Comparison of ENCODE assay signal across 8 cellular contexts in genomic region chr1:61083799-61084385, GRCh38. TPM values are rescaled to one million over a fixed set of nuclear protein-coding genes. Genes with fewer than 3 reads are reported as not detected.
A peak's percentile ranks its signal among the peaks of the same experiment; 100 is the strongest.
DNase-seq lines count a peak whose midpoint lies in the region; ATAC-seq and TF ChIP-seq lines count a peak whose summit lies in the region.

No MANE protein-coding gene starts in this region.

- no peak for TF ChIP-seq EP300 in upper lobe of left lung (IDR thresholded peaks at IDR 0.05)

- H3K4me3 ChIP-seq in breast epithelium (peak overlapping the region; percentile 91 to 98 (median 94)), upper lobe of left lung (peak overlapping the region; percentile 60 to 93 (median 69))

- H3K27me3 ChIP-seq in breast epithelium, result no peaks in the 10 kb centered on the region
- no peaks in the 10 kb centered on the region for H3K27me3 ChIP-seq in upper lobe of left lung

- H3K9me3 Mint-ChIP-seq in activated naive CD4-positive, alpha-beta T cell treated with anti-CD3 and anti-CD28 coated beads, Interleukin-2, amount 10 ng/mL, durations not matched to agents 7 days and 5 days, result no peaks in the 10 kb centered on the region
- H3K9me3 Mint-ChIP-seq in activated naive CD4-positive, alpha-beta T cell treated with anti-CD3 and anti-CD28 coated beads, Interleukin-2, amount 50 U/mL, for 72 hours, result no peaks in the 10 kb centered on the region

- no peak for DNase-seq in activated naive CD4-positive, alpha-beta T cell treated with anti-CD3 and anti-CD28 coated beads, Interleukin-2, amount 10 ng/mL, durations not matched to agents 7 days and 5 days
- no peak for DNase-seq in activated naive CD4-positive, alpha-beta T cell treated with anti-CD3 and anti-CD28 coated beads, Interleukin-2, amount 50 U/mL, for 72 hours (ENCODE audit: low spot score in 2 of 2)
- DNase-seq in breast epithelium (ENCODE audit: low spot score in 2 of 2) (no peak), lung microvascular endothelial cell (ENCODE audit: low read depth in 2 of 2) (peak; percentile 41 to 45), upper lobe of left lung (no peak), GM10248 (ENCODE audit: extremely low spot score) (no peak)

- H3K4me3 Mint-ChIP-seq in activated naive CD4-positive, alpha-beta T cell treated with anti-CD3 and anti-CD28 coated beads, Interleukin-2, amount 10 ng/mL, durations not matched to agents 7 days and 5 days, result peak overlapping the region; percentile 80

- TF ChIP-seq CTCF in breast epithelium (IDR thresholded peaks at IDR 0.05) (no peak), upper lobe of left lung (IDR thresholded peaks at IDR 0.05) (no peak), GM10248 (IDR thresholded peaks at IDR 0.05; ENCODE audit: control extremely low read depth, extremely low read depth, low read depth, missing control alignments) (no peak)

- H3K27me3 Mint-ChIP-seq in activated naive CD4-positive, alpha-beta T cell treated with anti-CD3 and anti-CD28 coated beads, Interleukin-2, amount 10 ng/mL, durations not matched to agents 7 days and 5 days, result peaks cover 50% of the 10 kb centered on the region

- CTCF ChIA-PET in activated naive CD4-positive, alpha-beta T cell treated with anti-CD3 and anti-CD28 coated beads, Interleukin-2, amount 10 ng/mL, durations not matched to agents 7 days and 5 days (lab: Charles Lee), result no interaction called here
- CTCF ChIA-PET in GM10248 (lab: Yijun Ruan, JAX), result no interaction called here

- WGBS in upper lobe of left lung, 2 donors, result 16 to 17% methylated on average over 13 of the region's 19 CpGs

- H3K9me3 ChIP-seq in breast epithelium, result no peaks in the 10 kb centered on the region
- H3K9me3 ChIP-seq in upper lobe of left lung, result no peaks in the 10 kb centered on the region

- POLR2A ChIA-PET in GM10248 (lab: Yijun Ruan, JAX), result no interaction called here

- peaks cover 31% of the 10 kb centered on the region for H3K4me1 Mint-ChIP-seq in activated naive CD4-positive, alpha-beta T cell treated with anti-CD3 and anti-CD28 coated beads, Interleukin-2, amount 10 ng/mL, durations not matched to agents 7 days and 5 days

- H3K36me3 Mint-ChIP-seq in activated naive CD4-positive, alpha-beta T cell treated with anti-CD3 and anti-CD28 coated beads, Interleukin-2, amount 10 ng/mL, durations not matched to agents 7 days and 5 days, result peaks cover 2% of the 10 kb centered on the region
- H3K36me3 Mint-ChIP-seq in activated naive CD4-positive, alpha-beta T cell treated with anti-CD3 and anti-CD28 coated beads, Interleukin-2, amount 50 U/mL, for 72 hours, result peaks cover 0 to 7% of the 10 kb centered on the region in 2 donors

- H3K36me3 ChIP-seq in breast epithelium (no peaks in the 10 kb centered on the region), upper lobe of left lung (peaks cover 0 to 8% (median 7%) of the 10 kb centered on the region in 4 donors)

- no peak for ATAC-seq in activated naive CD4-positive, alpha-beta T cell treated with anti-CD3 and anti-CD28 coated beads, Interleukin-2, amount 50 U/mL, for 72 hours
- ATAC-seq in upper lobe of left lung (ENCODE audit: low FRiP score in 2 of 2), result no peak
- no peak for ATAC-seq in HG02840 (IDR thresholded peaks at IDR 0.05; ENCODE audit: low FRiP score, unreplicated experiment)
- no peak for ATAC-seq in GM18517 (IDR thresholded peaks at IDR 0.05; ENCODE audit: unreplicated experiment)

- H3K4me1 ChIP-seq in breast epithelium (peaks cover 2 to 10% of the 10 kb centered on the region in 2 donors), upper lobe of left lung (peaks cover 32 to 51% (median 36%) of the 10 kb centered on the region in 4 donors)

- intact Hi-C loops in breast epithelium (cut with DNase I; ENCODE audit: low total_unique reads), result no loop called here

- H3K27ac Mint-ChIP-seq in activated naive CD4-positive, alpha-beta T cell treated with anti-CD3 and anti-CD28 coated beads, Interleukin-2, amount 10 ng/mL, durations not matched to agents 7 days and 5 days, result no peak overlapping the region
- peak overlapping the region in 1 of 2 donors; percentile 20 for H3K27ac Mint-ChIP-seq in activated naive CD4-positive, alpha-beta T cell treated with anti-CD3 and anti-CD28 coated beads, Interleukin-2, amount 50 U/mL, for 72 hours

- no peak for TF ChIP-seq POLR2A in breast epithelium (IDR thresholded peaks at IDR 0.05)
- TF ChIP-seq POLR2A in upper lobe of left lung (IDR thresholded peaks at IDR 0.05), result no peak

- H3K27ac ChIP-seq in breast epithelium (peak overlapping the region; percentile 86 to 98), upper lobe of left lung (peak overlapping the region; percentile 85 to 97 (median 95))

RNA-seq across cellular contexts. Expression of gene NFIA, which starts 1.5 kb away (rescaled TPM):
- 1 to 10 TPM in 1 of 2 donors, under 1 TPM in 1; 0.88 to 3.1 TPM for total RNA-seq in activated naive CD4-positive, alpha-beta T cell treated with anti-CD3 and anti-CD28 coated beads, Interleukin-2, amount 50 U/mL, for 72 hours
- total RNA-seq in breast epithelium (10 to 100 TPM; 54.9 to 87.5 (median 79.6) TPM), lung microvascular endothelial cell (8.5 and 14.3 TPM in 2 replicates), upper lobe of left lung (10 to 100 TPM; 33.5 to 94.3 (median 44.9) TPM)

Comparison
In these comparisons a context has a peak if more than half of its experiments do, and no peak if none do; other contexts are left out.
1. DNase-seq: peak in lung microvascular endothelial cell (2 of 2); none in activated naive CD4-positive, alpha-beta T cell treated with anti-CD3 and anti-CD28 coated beads, Interleukin-2, amount 10 ng/mL, durations not matched to agents 7 days and 5 days (single experiment), activated naive CD4-positive, alpha-beta T cell treated with anti-CD3 and anti-CD28 coated beads, Interleukin-2, amount 50 U/mL, for 72 hours (0 of 2), breast epithelium (0 of 2), upper lobe of left lung (0 of 2) and GM10248 (single experiment).